In genomic region chr19:6719540-6719861, GRCh38 we compare ENCODE assay signal across 20 cellular contexts. TPM values are rescaled to one million over a fixed set of nuclear protein-coding genes. Genes with fewer than 3 reads are reported as not detected.
DNase-seq lines count a peak whose midpoint lies in the region; ATAC-seq, FAIRE-seq and TF ChIP-seq lines count a peak whose summit lies in the region.
"Had no signal": no experiment of that assay in that cellular context is flagged by ENCODE, and none has a peak within 500 bp of the region (broad histone marks: within the 10 kb centered on the region; RNA-seq: fewer than 3 reads in every experiment).

No MANE protein-coding gene starts in this region.

- H3K4me3 ChIP-seq in A549 (no peak overlapping the region), esophagus muscularis mucosa (peak overlapping the region; percentile 40 to 57 (median 44)), osteoblast (ENCODE audit: insufficient read depth, low read length) (no peak overlapping the region)
- H3K4me3 ChIP-seq: SK-N-MC had no signal

- peaks cover 4% of the 10 kb centered on the region for H3K27me3 Mint-ChIP-seq in activated T-helper 1 cell treated with anti-CD3 and anti-CD28 coated beads, Interleukin-12 subunit alpha, Interleukin-12 subunit beta, Interleukin-2, Interleukin-4 antibody, amounts not matched to agents 30 ng/mL and 10 ng/mL and 1 ng/mL, durations not matched to agents 14 hours and 24 hours and 36 hours (ENCODE audit: insufficient read depth)
- H3K27me3 Mint-ChIP-seq: CD4-positive, alpha-beta memory T cell had no signal

- no peaks in the 10 kb centered on the region for H4K20me1 ChIP-seq in osteoblast (ENCODE audit: insufficient read depth, low read length)

- TF ChIP-seq EP300 in A549 (IDR thresholded peaks at IDR 0.05), result no peak
- TF ChIP-seq EP300 in esophagus muscularis mucosa (IDR thresholded peaks at IDR 0.05), result no peak

- POLR2A ChIA-PET in A549 (lab: Yijun Ruan, JAX), result no interaction called here

- ATAC-seq in A549, result no peak
- no peak for ATAC-seq in HG02938 (IDR thresholded peaks at IDR 0.05; ENCODE audit: unreplicated experiment)

- H3K27ac ChIP-seq in A549 (peak overlapping the region in 1 of 2 experiments; percentile 83; a peak in 3 of 6 replicates), esophagus muscularis mucosa (replicated peaks in 1 of 4) (peak overlapping the region in 1 of 4 donors; percentile 13), osteoblast (ENCODE audit: low read depth, low read length) (no peak overlapping the region)
- H3K27ac ChIP-seq: SK-N-MC had no signal

- peaks cover 4% of the 10 kb centered on the region for H3K36me3 Mint-ChIP-seq in activated T-helper 1 cell treated with anti-CD3 and anti-CD28 coated beads, Interleukin-12 subunit alpha, Interleukin-12 subunit beta, Interleukin-2, Interleukin-4 antibody, amounts not matched to agents 30 ng/mL and 10 ng/mL and 1 ng/mL, durations not matched to agents 14 hours and 24 hours and 36 hours (ENCODE audit: low read depth)
- H3K36me3 Mint-ChIP-seq: CD4-positive, alpha-beta memory T cell had no signal

- TF ChIP-seq RAD21 in A549 (conservative IDR thresholded peaks at IDR 0.05 in 1 of 2, IDR thresholded peaks at IDR 0.05 in 1 of 2), result no peak

- no peak for DNase-seq in A549 (ENCODE audit: low read depth in 1 of 2, low spot score in 1 of 2)
- no peak for DNase-seq in activated T-helper 1 cell treated with anti-CD3 and anti-CD28 coated beads, Interleukin-12 subunit alpha, Interleukin-12 subunit beta, Interleukin-2, Interleukin-4 antibody, amounts not matched to agents 30 ng/mL and 10 ng/mL and 1 ng/mL, durations not matched to agents 14 hours and 24 hours and 36 hours (ENCODE audit: low spot score)
- DNase-seq in esophagus muscularis mucosa (ENCODE audit: extremely low spot score), result no peak
- peak; percentile 39 for DNase-seq in osteoblast (ENCODE audit: insufficient read length, low spot score, missing footprints)
- no peak for DNase-seq in GM19238 (ENCODE audit: insufficient read length, low spot score)
- DNase-seq in NCI-H2081 (lab: John Stamatoyannopoulos, UW), result no peak
- no peak for DNase-seq in NCI-H2196 (lab: John Stamatoyannopoulos, UW; ENCODE audit: unreplicated experiment)
- DNase-seq: activated CD8-positive, alpha-beta memory T cell treated with anti-CD3 and anti-CD28 coated beads for 24 hours; CD4-positive, alpha-beta memory T cell; HFFc6; NCI-H187; occipital lobe; T1000 had no signal

- H3K27me3 ChIP-seq in esophagus muscularis mucosa (peaks cover 0 to 38% (median 0%) of the 10 kb centered on the region in 4 donors), osteoblast (ENCODE audit: insufficient read depth, low read length) (peaks cover 7% of the 10 kb centered on the region)
- H3K27me3 ChIP-seq: body of pancreas had no signal

- H3K79me2 ChIP-seq in osteoblast (ENCODE audit: insufficient read depth, low read length), result no peaks in the 10 kb centered on the region

- TF ChIP-seq CTCF in A549 (IDR thresholded peaks at IDR 0.05) (no peak), esophagus muscularis mucosa (IDR thresholded peaks at IDR 0.05) (no peak), osteoblast (IDR thresholded peaks at IDR 0.05; ENCODE audit: extremely low read depth, low read depth, low read length) (no peak)

- H2AFZ ChIP-seq in osteoblast (ENCODE audit: low read length), result no peak overlapping the region

- H3K36me3 ChIP-seq in esophagus muscularis mucosa (peaks cover 0 to 6% (median 2%) of the 10 kb centered on the region in 4 donors), osteoblast (ENCODE audit: insufficient read depth, low read length) (no peaks in the 10 kb centered on the region)

- FAIRE-seq in A549 (lab: Jason Lieb, UNC), result no peak
- FAIRE-seq: GM12892 had no signal

- WGBS in A549 (ENCODE audit: missing lambda C conversion rate), result 94% methylated on average over 5 of the region's 6 CpGs
- 71% methylated on average over 5 of the region's 6 CpGs for WGBS in esophagus muscularis mucosa

- H3K9me3 ChIP-seq in A549 (no peaks in the 10 kb centered on the region), esophagus muscularis mucosa (no peaks in the 10 kb centered on the region), osteoblast (ENCODE audit: low read depth, low read length) (no peaks in the 10 kb centered on the region)
- H3K9me3 ChIP-seq: body of pancreas, gastroesophageal sphincter had no signal

- H3K27ac Mint-ChIP-seq in activated T-helper 1 cell treated with anti-CD3 and anti-CD28 coated beads, Interleukin-12 subunit alpha, Interleukin-12 subunit beta, Interleukin-2, Interleukin-4 antibody, amounts not matched to agents 30 ng/mL and 10 ng/mL and 1 ng/mL, durations not matched to agents 14 hours and 24 hours and 36 hours, result peak overlapping the region; percentile 36
- H3K27ac Mint-ChIP-seq: activated naive CD4-positive, alpha-beta T cell treated with anti-CD3 and anti-CD28 coated beads, Interleukin-2, amount 50 U/mL, for 72 hours; HFFc6 had no signal

- TF ChIP-seq POLR2A in A549 (IDR thresholded peaks at IDR 0.05; ENCODE audit: low read length), result no peak
- no peak for TF ChIP-seq POLR2A in esophagus muscularis mucosa (IDR thresholded peaks at IDR 0.05; ENCODE audit: low read depth)

- peaks cover 32% of the 10 kb centered on the region for H3K4me1 Mint-ChIP-seq in activated T-helper 1 cell treated with anti-CD3 and anti-CD28 coated beads, Interleukin-12 subunit alpha, Interleukin-12 subunit beta, Interleukin-2, Interleukin-4 antibody, amounts not matched to agents 30 ng/mL and 10 ng/mL and 1 ng/mL, durations not matched to agents 14 hours and 24 hours and 36 hours (ENCODE audit: low read depth)

- peak overlapping the region; percentile 73 for H3K4me2 ChIP-seq in A549
- no peak overlapping the region for H3K4me2 ChIP-seq in osteoblast (ENCODE audit: insufficient read depth, low read length)

- H3K4me1 ChIP-seq in A549, result peaks cover 48% of the 10 kb centered on the region
- peaks cover 0 to 27% (median 12%) of the 10 kb centered on the region in 4 donors for H3K4me1 ChIP-seq in esophagus muscularis mucosa
- H3K4me1 ChIP-seq in osteoblast (ENCODE audit: insufficient read depth, low read length), result peaks cover 12% of the 10 kb centered on the region

- peaks cover 5% of the 10 kb centered on the region for H3K9me3 Mint-ChIP-seq in activated T-helper 1 cell treated with anti-CD3 and anti-CD28 coated beads, Interleukin-12 subunit alpha, Interleukin-12 subunit beta, Interleukin-2, Interleukin-4 antibody, amounts not matched to agents 30 ng/mL and 10 ng/mL and 1 ng/mL, durations not matched to agents 14 hours and 24 hours and 36 hours
- H3K9me3 Mint-ChIP-seq: CD4-positive, alpha-beta memory T cell had no signal

- CTCF ChIA-PET in A549 (lab: Yijun Ruan, JAX), result no interaction called here

- no peak overlapping the region for H3K4me3 Mint-ChIP-seq in activated T-helper 1 cell treated with anti-CD3 and anti-CD28 coated beads, Interleukin-12 subunit alpha, Interleukin-12 subunit beta, Interleukin-2, Interleukin-4 antibody, amounts not matched to agents 30 ng/mL and 10 ng/mL and 1 ng/mL, durations not matched to agents 14 hours and 24 hours and 36 hours
- H3K4me3 Mint-ChIP-seq: CD4-positive, alpha-beta memory T cell; HFFc6 had no signal

- intact Hi-C loops in activated T-helper 1 cell treated with anti-CD3 and anti-CD28 coated beads, Interleukin-12 subunit alpha, Interleukin-12 subunit beta, Interleukin-2, Interleukin-4 antibody, amounts not matched to agents 30 ng/mL and 10 ng/mL and 1 ng/mL, durations not matched to agents 14 hours and 24 hours and 36 hours (cut with micrococcal nuclease), result loop anchor here (5.0 kb wide), 1 partner anchor 37 kb away; no protein-coding TSS in a partner anchor
- intact Hi-C loops in esophagus muscularis mucosa (cut with DNase I), result no loop called here

RNA-seq across cellular contexts. Expression of gene C3, which starts 0.9 kb away (rescaled TPM):
- 45.4 and 93.9 TPM in 2 replicates for polyA plus RNA-seq in A549 (2011; rRNA removed)
- polyA plus RNA-seq in A549 (2012; cell fraction: cytosol; rRNA removed), result 12.9 and 13.5 TPM in 2 replicates
- 38.8 and 39.7 TPM in 2 replicates for polyA plus RNA-seq in A549 (2012; cell fraction: nucleus; rRNA removed)
- polyA plus RNA-seq in A549 (2017; fragmentation: RNase III; extraction: RNeasy Plus Mini Kit Qiagen cat#74134 plus additional on column Dnase treatment), result 70.9 to 87.8 TPM (median 81.1 TPM) in 3 replicates
- polyA minus RNA-seq in A549 (2011; rRNA and poly(A)+ RNA removed), result 132 and 172 TPM in 2 replicates
- 6.1 and 7.2 TPM in 2 replicates for total RNA-seq in activated T-helper 1 cell treated with anti-CD3 and anti-CD28 coated beads, Interleukin-12 subunit alpha, Interleukin-12 subunit beta, Interleukin-2, Interleukin-4 antibody, amounts not matched to agents 30 ng/mL and 10 ng/mL and 1 ng/mL, durations not matched to agents 14 hours and 24 hours and 36 hours
- 1,000 to 10,000 TPM in 1 of 4 donors, 100 to 1,000 TPM in 3; 393 to 1,020 (median 677) TPM for total RNA-seq in esophagus muscularis mucosa
- total RNA-seq in osteoblast, result 5.0 and 14.1 TPM in 2 replicates
- polyA plus RNA-seq: CD4-positive, alpha-beta memory T cell had no signal

RNA-seq across cellular contexts. Expression of gene GPR108, which starts 17.9 kb away (rescaled TPM):
- 50.2 and 69.4 TPM in 2 replicates for polyA plus RNA-seq in A549 (2011; rRNA removed)
- 41.9 and 44.2 TPM in 2 replicates for polyA plus RNA-seq in A549 (2012; cell fraction: cytosol; rRNA removed)
- 87.5 and 87.8 TPM in 2 replicates for polyA plus RNA-seq in A549 (2012; cell fraction: nucleus; rRNA removed)
- polyA plus RNA-seq in A549 (2017; fragmentation: RNase III; extraction: RNeasy Plus Mini Kit Qiagen cat#74134 plus additional on column Dnase treatment), result 35.4 to 42.1 TPM (median 36.4 TPM) in 3 replicates
- polyA minus RNA-seq in A549 (2011; rRNA and poly(A)+ RNA removed), result 66.1 and 88.8 TPM in 2 replicates
- total RNA-seq in activated T-helper 1 cell treated with anti-CD3 and anti-CD28 coated beads, Interleukin-12 subunit alpha, Interleukin-12 subunit beta, Interleukin-2, Interleukin-4 antibody, amounts not matched to agents 30 ng/mL and 10 ng/mL and 1 ng/mL, durations not matched to agents 14 hours and 24 hours and 36 hours, result 106 and 108 TPM in 2 replicates
- 10 to 100 TPM; 38.2 to 61.7 (median 48.2) TPM for total RNA-seq in esophagus muscularis mucosa
- 42.3 and 52.2 TPM in 2 replicates for total RNA-seq in osteoblast

RNA-seq across cellular contexts. Expression of gene TRIP10, which starts 20.0 kb away (rescaled TPM):
- polyA plus RNA-seq in A549 (2011; rRNA removed) (30.7 and 39.2 TPM in 2 replicates), A549 (2017; fragmentation: RNase III; extraction: RNeasy Plus Mini Kit Qiagen cat#74134 plus additional on column Dnase treatment) (52.8 to 61.0 TPM (median 60.9 TPM) in 3 replicates)
- 50.2 and 50.3 TPM in 2 replicates for polyA plus RNA-seq in A549 (2012; cell fraction: cytosol; rRNA removed)
- 84.6 and 89.9 TPM in 2 replicates for polyA plus RNA-seq in A549 (2012; cell fraction: nucleus; rRNA removed)
- 22.6 and 24.5 TPM in 2 replicates for polyA minus RNA-seq in A549 (2011; rRNA and poly(A)+ RNA removed)
- total RNA-seq in activated T-helper 1 cell treated with anti-CD3 and anti-CD28 coated beads, Interleukin-12 subunit alpha, Interleukin-12 subunit beta, Interleukin-2, Interleukin-4 antibody, amounts not matched to agents 30 ng/mL and 10 ng/mL and 1 ng/mL, durations not matched to agents 14 hours and 24 hours and 36 hours, result 61.2 and 62.0 TPM in 2 replicates
- total RNA-seq in esophagus muscularis mucosa (100 to 1,000 TPM in 3 of 4 donors, 10 to 100 TPM in 1; 85.8 to 148 (median 118) TPM), osteoblast (32.4 and 36.2 TPM in 2 replicates)

RNA-seq across cellular contexts. Expression of gene SH2D3A, which starts 47.7 kb away (rescaled TPM):
- 6.5 and 6.7 TPM in 2 replicates for polyA plus RNA-seq in A549 (2011; rRNA removed)
- 12.1 and 15.6 TPM in 2 replicates for polyA plus RNA-seq in A549 (2012; cell fraction: cytosol; rRNA removed)
- polyA plus RNA-seq in A549 (2012; cell fraction: nucleus; rRNA removed), result 31.6 and 41.7 TPM in 2 replicates
- polyA plus RNA-seq in A549 (2017; fragmentation: RNase III; extraction: RNeasy Plus Mini Kit Qiagen cat#74134 plus additional on column Dnase treatment), result 9.3 to 11.4 TPM (median 10.0 TPM) in 3 replicates
- polyA minus RNA-seq in A549 (2011; rRNA and poly(A)+ RNA removed), result 7.8 and 8.7 TPM in 2 replicates
- total RNA-seq in activated T-helper 1 cell treated with anti-CD3 and anti-CD28 coated beads, Interleukin-12 subunit alpha, Interleukin-12 subunit beta, Interleukin-2, Interleukin-4 antibody, amounts not matched to agents 30 ng/mL and 10 ng/mL and 1 ng/mL, durations not matched to agents 14 hours and 24 hours and 36 hours, result 15.0 and 15.6 TPM in 2 replicates
- total RNA-seq in esophagus muscularis mucosa, result under 1 TPM in 2 of 4 donors, not detected in 2; 0.33 to 0.34 TPM
- total RNA-seq in osteoblast, result not detected in 2 replicates
- total RNA-seq: HFFc6, occipital lobe had no signal
- polyA plus RNA-seq: AG04450 had no signal

RNA-seq across cellular contexts. Expression of gene TNFSF14, which starts 49.5 kb away (rescaled TPM):
- polyA plus RNA-seq in A549 (2011; rRNA removed) (0.12 and 0.25 TPM in 2 replicates), A549 (2017; fragmentation: RNase III; extraction: RNeasy Plus Mini Kit Qiagen cat#74134 plus additional on column Dnase treatment) (0.40 to 0.49 TPM (median 0.46 TPM) in 3 replicates)
- polyA plus RNA-seq in A549 (2012; cell fraction: cytosol; rRNA removed), result 0.01 TPM in 2 replicates
- 0.29 and 0.66 TPM in 2 replicates for polyA plus RNA-seq in A549 (2012; cell fraction: nucleus; rRNA removed)
- not detected in 2 replicates for polyA minus RNA-seq in A549 (2011; rRNA and poly(A)+ RNA removed)
- 155 TPM in 2 replicates for total RNA-seq in activated T-helper 1 cell treated with anti-CD3 and anti-CD28 coated beads, Interleukin-12 subunit alpha, Interleukin-12 subunit beta, Interleukin-2, Interleukin-4 antibody, amounts not matched to agents 30 ng/mL and 10 ng/mL and 1 ng/mL, durations not matched to agents 14 hours and 24 hours and 36 hours
- total RNA-seq in esophagus muscularis mucosa (1 to 10 TPM in 1 of 4 donors, under 1 TPM in 3; 0.42 to 3.0 (median 0.70) TPM), osteoblast (not detected in 2 replicates)
- total RNA-seq: HFFc6, occipital lobe had no signal
- polyA plus RNA-seq: AG04450 had no signal

Comparison
In these comparisons a context has a peak if more than half of its experiments do, and no peak if none do; other contexts are left out.
1. H3K4me3 ChIP-seq: peak in esophagus muscularis mucosa (4 of 4); none in A549 (single experiment) and osteoblast (single experiment).
2. RNA of gene C3, which starts 0.9 kb away (total RNA-seq): 393 to 1,020 TPM in esophagus muscularis mucosa; 5.0 to 14.1 TPM in osteoblast and 6.1 to 7.2 TPM in activated T-helper 1 cell treated with anti-CD3 and anti-CD28 coated beads, Interleukin-12 subunit alpha, Interleukin-12 subunit beta, Interleukin-2, Interleukin-4 antibody, amounts not matched to agents 30 ng/mL and 10 ng/mL and 1 ng/mL, durations not matched to agents 14 hours and 24 hours and 36 hours; every median in the first group is over 10 times any median in the second.